Comparison of ENCODE assay signal across 12 cellular contexts in genomic region chr14:99118046-99118721, GRCh38.
DNase-seq lines count a peak whose midpoint lies in the region; ATAC-seq and TF ChIP-seq lines count a peak whose summit lies in the region.
"Had no signal": no experiment of that assay in that cellular context is flagged by ENCODE, and none has a peak within 500 bp of the region (broad histone marks: within the 10 kb centered on the region; RNA-seq: fewer than 3 reads in every experiment).

No MANE protein-coding gene starts in this region.

- intact Hi-C loops in CD4-positive, alpha-beta memory T cell (cut with micrococcal nuclease) = no loop called here
- intact Hi-C loops in lower lobe of right lung (cut with DNase I) = no loop called here

- no peak for DNase-seq in CD4-positive, alpha-beta memory T cell
- no peak for DNase-seq in activated naive CD8-positive, alpha-beta T cell treated with anti-CD3 and anti-CD28 coated beads, Interleukin-2, amount 50 U/mL, for 24 hours
- DNase-seq in lower lobe of right lung = no peak
- DNase-seq in SHP77 (lab: John Stamatoyannopoulos, UW) = no peak
- DNase-seq in COR-L47 (lab: John Stamatoyannopoulos, UW) = no peak
- DNase-seq: Karpas-422, mucosa of descending colon had no signal

- no peaks in the 10 kb centered on the region for H3K9me3 ChIP-seq in CD4-positive, alpha-beta memory T cell (ENCODE audit: control insufficient read depth in 1 of 2, low read length in 2 of 2)
- H3K9me3 ChIP-seq in HEK293 (ENCODE audit: control insufficient read depth, insufficient read depth, low read depth, low read length) (no peaks in the 10 kb centered on the region), lower lobe of right lung (no peaks in the 10 kb centered on the region)
- H3K9me3 ChIP-seq: mucosa of descending colon had no signal

- no peak overlapping the region for H3K27ac ChIP-seq in CD4-positive, alpha-beta memory T cell (ENCODE audit: low read depth, low read length)
- H3K27ac ChIP-seq in HEK293 (ENCODE audit: extremely low read depth, low read depth, low read length) = no peak overlapping the region
- H3K27ac ChIP-seq in lower lobe of right lung = no peak overlapping the region
- H3K27ac ChIP-seq: VCaP had no signal

- POLR2A ChIA-PET in CD4-positive, alpha-beta memory T cell (lab: Charles Lee; ENCODE audit: partially characterized antibody) = no interaction called here
- POLR2A ChIA-PET in HEK293 (lab: Yijun Ruan, JAX) = no interaction called here

- H3K9me3 Mint-ChIP-seq in CD4-positive, alpha-beta memory T cell = peaks cover 0 to 26% (median 17%) of the 10 kb centered on the region in 8 donors
- H3K9me3 Mint-ChIP-seq in activated naive CD8-positive, alpha-beta T cell treated with anti-CD3 and anti-CD28 coated beads, Interleukin-2, amount 50 U/mL, for 24 hours = peaks cover 6% of the 10 kb centered on the region

- H3K36me3 ChIP-seq in CD4-positive, alpha-beta memory T cell (ENCODE audit: insufficient read depth, low read length) = no peaks in the 10 kb centered on the region
- H3K36me3 ChIP-seq in HEK293 (ENCODE audit: control insufficient read depth in 2 of 2, insufficient read depth in 1 of 2, low read length in 2 of 2) (no peaks in the 10 kb centered on the region), lower lobe of right lung (no peaks in the 10 kb centered on the region)

- H3K4me1 Mint-ChIP-seq in CD4-positive, alpha-beta memory T cell = peaks cover 4 to 16% (median 7%) of the 10 kb centered on the region in 4 donors
- peaks cover 5% of the 10 kb centered on the region for H3K4me1 Mint-ChIP-seq in activated naive CD8-positive, alpha-beta T cell treated with anti-CD3 and anti-CD28 coated beads, Interleukin-2, amount 50 U/mL, for 24 hours

- peaks cover 0 to 9% of the 10 kb centered on the region in 2 donors for H3K27me3 Mint-ChIP-seq in CD4-positive, alpha-beta memory T cell
- H3K27me3 Mint-ChIP-seq in activated naive CD8-positive, alpha-beta T cell treated with anti-CD3 and anti-CD28 coated beads, Interleukin-2, amount 50 U/mL, for 24 hours = peaks cover 8% of the 10 kb centered on the region

- peak overlapping the region; percentile 31 to 68 (median 54) for H3K4me3 Mint-ChIP-seq in CD4-positive, alpha-beta memory T cell
- peak overlapping the region; percentile 56 for H3K4me3 Mint-ChIP-seq in activated naive CD8-positive, alpha-beta T cell treated with anti-CD3 and anti-CD28 coated beads, Interleukin-2, amount 50 U/mL, for 24 hours

- no peaks in the 10 kb centered on the region for H3K27me3 ChIP-seq in CD4-positive, alpha-beta memory T cell (ENCODE audit: insufficient read depth, low read length)
- peaks cover 30% of the 10 kb centered on the region for H3K27me3 ChIP-seq in lower lobe of right lung (ENCODE audit: low read depth)

- H3K36me3 Mint-ChIP-seq in CD4-positive, alpha-beta memory T cell = peaks cover 0 to 18% of the 10 kb centered on the region in 2 donors
- H3K36me3 Mint-ChIP-seq in activated naive CD8-positive, alpha-beta T cell treated with anti-CD3 and anti-CD28 coated beads, Interleukin-2, amount 50 U/mL, for 24 hours (ENCODE audit: low read depth) = no peaks in the 10 kb centered on the region

- H3K4me1 ChIP-seq in CD4-positive, alpha-beta memory T cell (ENCODE audit: insufficient read depth, low read length) = no peaks in the 10 kb centered on the region
- H3K4me1 ChIP-seq in HEK293 (ENCODE audit: control insufficient read depth, insufficient read depth, low read length) (peaks cover 4% of the 10 kb centered on the region), lower lobe of right lung (no peaks in the 10 kb centered on the region)

- H3K4me3 ChIP-seq in CD4-positive, alpha-beta memory T cell (ENCODE audit: low read length in 2 of 2) = no peak overlapping the region
- H3K4me3 ChIP-seq in HEK293 (ENCODE audit: low read depth, low read length) (no peak overlapping the region), lower lobe of right lung (peak overlapping the region; percentile 17)
- H3K4me3 ChIP-seq: mucosa of descending colon had no signal

- CTCF ChIA-PET in CD4-positive, alpha-beta memory T cell (lab: Charles Lee; ENCODE audit: partially characterized antibody) = no interaction called here
- CTCF ChIA-PET in HEK293 (lab: Yijun Ruan, JAX) = no interaction called here

- TF ChIP-seq CTCF in HEK293 (tag by site-specific recombination; IDR thresholded peaks at IDR 0.05) (peak; percentile 36; the same call in 1 of the 2 replicates), lower lobe of right lung (IDR thresholded peaks at IDR 0.05) (no peak)

- H3K27ac Mint-ChIP-seq in CD4-positive, alpha-beta memory T cell = no peak overlapping the region
- no peak overlapping the region for H3K27ac Mint-ChIP-seq in activated naive CD8-positive, alpha-beta T cell treated with anti-CD3 and anti-CD28 coated beads, Interleukin-2, amount 50 U/mL, for 24 hours
- H3K27ac Mint-ChIP-seq: activated naive CD4-positive, alpha-beta T cell treated with anti-CD3 and anti-CD28 coated beads, Interleukin-2, amount 50 U/mL, for 72 hours had no signal

- ATAC-seq in activated naive CD8-positive, alpha-beta T cell treated with anti-CD3 and anti-CD28 coated beads, Interleukin-2, amount 50 U/mL, for 24 hours = no peak
- ATAC-seq in lower lobe of right lung = no peak
- ATAC-seq in HG03457 (IDR thresholded peaks at IDR 0.05; ENCODE audit: unreplicated experiment) = no peak
- ATAC-seq in HG02588 (IDR thresholded peaks at IDR 0.05; ENCODE audit: unreplicated experiment) = no peak
- ATAC-seq: mucosa of descending colon had no signal

TF ChIP-seq in HEK293, 187 proteins besides CTCF, POLR2A, EP300 and RAD21:
- TF ChIP-seq, protein P1, sequence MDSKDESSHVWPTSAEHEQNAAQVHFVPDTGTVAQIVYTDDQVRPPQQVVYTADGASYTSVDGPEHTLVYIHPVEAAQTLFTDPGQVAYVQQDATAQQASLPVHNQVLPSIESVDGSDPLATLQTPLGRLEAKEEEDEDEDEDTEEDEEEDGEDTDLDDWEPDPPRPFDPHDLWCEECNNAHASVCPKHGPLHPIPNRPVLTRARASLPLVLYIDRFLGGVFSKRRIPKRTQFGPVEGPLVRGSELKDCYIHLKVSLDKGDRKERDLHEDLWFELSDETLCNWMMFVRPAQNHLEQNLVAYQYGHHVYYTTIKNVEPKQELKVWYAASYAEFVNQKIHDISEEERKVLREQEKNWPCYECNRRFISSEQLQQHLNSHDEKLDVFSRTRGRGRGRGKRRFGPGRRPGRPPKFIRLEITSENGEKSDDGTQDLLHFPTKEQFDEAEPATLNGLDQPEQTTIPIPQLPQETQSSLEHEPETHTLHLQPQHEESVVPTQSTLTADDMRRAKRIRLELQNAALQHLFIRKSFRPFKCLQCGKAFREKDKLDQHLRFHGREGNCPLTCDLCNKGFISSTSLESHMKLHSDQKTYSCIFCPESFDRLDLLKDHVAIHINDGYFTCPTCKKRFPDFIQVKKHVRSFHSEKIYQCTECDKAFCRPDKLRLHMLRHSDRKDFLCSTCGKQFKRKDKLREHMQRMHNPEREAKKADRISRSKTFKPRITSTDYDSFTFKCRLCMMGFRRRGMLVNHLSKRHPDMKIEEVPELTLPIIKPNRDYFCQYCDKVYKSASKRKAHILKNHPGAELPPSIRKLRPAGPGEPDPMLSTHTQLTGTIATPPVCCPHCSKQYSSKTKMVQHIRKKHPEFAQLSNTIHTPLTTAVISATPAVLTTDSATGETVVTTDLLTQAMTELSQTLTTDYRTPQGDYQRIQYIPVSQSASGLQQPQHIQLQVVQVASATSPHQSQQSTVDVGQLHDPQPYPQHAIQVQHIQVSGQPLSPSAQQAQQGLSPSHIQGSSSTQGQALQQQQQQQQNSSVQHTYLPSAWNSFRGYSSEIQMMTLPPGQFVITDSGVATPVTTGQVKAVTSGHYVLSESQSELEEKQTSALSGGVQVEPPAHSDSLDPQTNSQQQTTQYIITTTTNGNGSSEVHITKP (tag by site-specific recombination; IDR thresholded peaks at IDR 0.05) = 0 out of 2 replicates have a peak, but pooled peaks have one; percentile 17
- TF ChIP-seq ZIC2 (tag by site-specific recombination; IDR thresholded peaks at IDR 0.05) (peak; percentile 29; the same call in 1 of the 2 replicates), ZNF544 (tag by site-specific recombination; IDR thresholded peaks at IDR 0.05) (no peak), ZNF335 (tag by site-specific recombination; conservative IDR thresholded peaks at IDR 0.05) (peak; percentile 62), GLIS1 (tag by site-specific recombination; IDR thresholded peaks at IDR 0.05) (peak; percentile 85), ZBTB17 (tag by site-specific recombination; IDR thresholded peaks at IDR 0.05) (0 out of 2 replicates have a peak, but pooled peaks have one; percentile 36), SCRT1 (tag by site-specific recombination; IDR thresholded peaks at IDR 0.05; ENCODE audit: borderline replicate concordance) (no peak), ZBTB20 (tag by site-specific recombination; IDR thresholded peaks at IDR 0.05) (peak; percentile 71), ZNF114 (tag by site-specific recombination; IDR thresholded peaks at IDR 0.05) (no peak)
- TF ChIP-seq, protein P2, sequence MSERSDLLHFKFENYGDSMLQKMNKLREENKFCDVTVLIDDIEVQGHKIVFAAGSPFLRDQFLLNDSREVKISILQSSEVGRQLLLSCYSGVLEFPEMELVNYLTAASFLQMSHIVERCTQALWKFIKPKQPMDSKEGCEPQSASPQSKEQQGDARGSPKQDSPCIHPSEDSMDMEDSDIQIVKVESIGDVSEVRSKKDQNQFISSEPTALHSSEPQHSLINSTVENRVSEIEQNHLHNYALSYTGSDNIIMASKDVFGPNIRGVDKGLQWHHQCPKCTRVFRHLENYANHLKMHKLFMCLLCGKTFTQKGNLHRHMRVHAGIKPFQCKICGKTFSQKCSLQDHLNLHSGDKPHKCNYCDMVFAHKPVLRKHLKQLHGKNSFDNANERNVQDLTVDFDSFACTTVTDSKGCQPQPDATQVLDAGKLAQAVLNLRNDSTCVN (tag by site-specific recombination; optimal IDR thresholded peaks at IDR 0.05) = peak; percentile 52
- TF ChIP-seq, protein P3, sequence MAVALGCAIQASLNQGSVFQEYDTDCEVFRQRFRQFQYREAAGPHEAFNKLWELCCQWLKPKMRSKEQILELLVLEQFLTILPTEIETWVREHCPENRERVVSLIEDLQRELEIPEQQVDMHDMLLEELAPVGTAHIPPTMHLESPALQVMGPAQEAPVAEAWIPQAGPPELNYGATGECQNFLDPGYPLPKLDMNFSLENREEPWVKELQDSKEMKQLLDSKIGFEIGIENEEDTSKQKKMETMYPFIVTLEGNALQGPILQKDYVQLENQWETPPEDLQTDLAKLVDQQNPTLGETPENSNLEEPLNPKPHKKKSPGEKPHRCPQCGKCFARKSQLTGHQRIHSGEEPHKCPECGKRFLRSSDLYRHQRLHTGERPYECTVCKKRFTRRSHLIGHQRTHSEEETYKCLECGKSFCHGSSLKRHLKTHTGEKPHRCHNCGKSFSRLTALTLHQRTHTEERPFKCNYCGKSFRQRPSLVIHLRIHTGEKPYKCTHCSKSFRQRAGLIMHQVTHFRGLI (tag by site-specific recombination; IDR thresholded peaks at IDR 0.05) = 0 out of 2 replicates have a peak, but pooled peaks have one; percentile 16
